17 cellular contexts compared by ENCODE assay signal in the genomic region with DNA sequence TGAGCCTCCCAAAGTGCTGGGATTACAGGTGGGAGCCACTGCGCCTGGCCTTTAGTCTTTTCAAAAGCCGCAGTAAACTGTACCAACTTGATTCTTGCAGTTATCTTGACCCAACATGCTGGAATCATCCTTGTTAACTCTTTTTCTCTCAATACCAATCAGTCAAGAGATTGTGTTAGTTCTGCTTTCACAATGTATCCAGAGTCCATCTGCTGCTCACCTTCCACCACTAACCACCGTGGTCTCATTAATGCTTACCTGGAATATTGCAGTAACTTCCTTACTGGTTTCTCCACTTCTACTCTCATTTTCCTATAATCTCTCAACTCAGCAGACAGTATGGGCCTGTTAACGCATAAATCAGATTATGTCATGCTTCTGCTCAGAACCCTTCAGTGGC.
DNase-seq lines count a peak whose midpoint lies in the region; ATAC-seq and TF ChIP-seq lines count a peak whose summit lies in the region.
"Had no signal": no experiment of that assay in that cellular context is flagged by ENCODE, and none has a peak within 500 bp of the region (broad histone marks: within the 10 kb centered on the region; RNA-seq: fewer than 3 reads in every experiment).

No MANE protein-coding gene starts in this region.

- no peaks in the 10 kb centered on the region for H4K20me1 ChIP-seq in H9 (ENCODE audit: control insufficient read depth, insufficient read depth, insufficient read length)
- no peaks in the 10 kb centered on the region for H4K20me1 ChIP-seq in PC-9 (ENCODE audit: insufficient read depth)

- no peak overlapping the region for H3K18ac ChIP-seq in H9 (ENCODE audit: insufficient read length, low read depth, low read length)

- H2BK120ac ChIP-seq in H9 (ENCODE audit: low read depth, low read length, poor library complexity, severe bottlenecking), result no peak overlapping the region

- peaks cover 6% of the 10 kb centered on the region for H3F3A ChIP-seq in PC-9 (ENCODE audit: insufficient read depth, low read depth)

- DNase-seq in Calu3 (no peak), H9 (no peak), endothelial cell (ENCODE audit: low spot score) (no peak), memory B cell (ENCODE audit: low spot score in 2 of 2) (no peak), retina (no peak), PC-9 (no peak)
- DNase-seq in stimulated activated effector memory CD8-positive, alpha-beta T cell treated with anti-CD3 and anti-CD28 coated beads, Interleukin-12 subunit alpha, Interleukin-12 subunit beta, amount 100 ng/mL, for 72 hours (ENCODE audit: low spot score in 2 of 2), result no peak
- DNase-seq: BE2C; CD8-positive, alpha-beta memory T cell; DMS53; KG1 had no signal

- H3K36me3 ChIP-seq in PC-9 (ENCODE audit: low read depth), result peaks cover 41% of the 10 kb centered on the region

- H2AFZ ChIP-seq in H9 (ENCODE audit: low read length) (no peak overlapping the region), PC-9 (no peak overlapping the region)

- no peaks in the 10 kb centered on the region for H3K9me2 ChIP-seq in PC-9 (ENCODE audit: insufficient read depth)

- H3K27ac ChIP-seq in H9 (ENCODE audit: insufficient read length, low read depth, low read length), result no peak overlapping the region
- H3K27ac ChIP-seq in PC-9, result no peak overlapping the region
- H3K27ac ChIP-seq: C4-2B had no signal

- no peak overlapping the region for H4K8ac ChIP-seq in H9 (replicated peaks; ENCODE audit: insufficient read length, low read depth, low read length)

- H3K23ac ChIP-seq in H9 (ENCODE audit: insufficient read length, low read depth, low read length), result no peak overlapping the region

- H3T11ph ChIP-seq in H9 (ENCODE audit: low read length), result no peak overlapping the region

- intact Hi-C loops in Calu3 (cut with micrococcal nuclease; ENCODE audit: unreplicated experiment) (no loop called here), PC-9 (cut with micrococcal nuclease; ENCODE audit: unreplicated experiment) (no loop called here)

- no peaks in the 10 kb centered on the region for H3K9me3 Mint-ChIP-seq in Calu3 (ENCODE audit: low read depth, unreplicated experiment)
- H3K9me3 Mint-ChIP-seq in H9, result no peaks in the 10 kb centered on the region
- H3K9me3 Mint-ChIP-seq in endothelial cell (ENCODE audit: unreplicated experiment), result no peaks in the 10 kb centered on the region
- no peaks in the 10 kb centered on the region for H3K9me3 Mint-ChIP-seq in memory B cell
- no peaks in the 10 kb centered on the region for H3K9me3 Mint-ChIP-seq in stimulated activated effector memory CD8-positive, alpha-beta T cell treated with anti-CD3 and anti-CD28 coated beads, Interleukin-12 subunit alpha, Interleukin-12 subunit beta, amount 100 ng/mL, for 72 hours
- H3K9me3 Mint-ChIP-seq: CD8-positive, alpha-beta memory T cell; IgD-negative memory B cell had no signal

- H2BK5ac ChIP-seq in H9 (ENCODE audit: insufficient read length, low read length), result no peak overlapping the region

- H3K56ac ChIP-seq in H9 (ENCODE audit: insufficient read length, low read depth, low read length), result no peak overlapping the region

- no peaks in the 10 kb centered on the region for H3K9me3 ChIP-seq in H9 (ENCODE audit: control insufficient read depth, low read depth, low read length)
- no peaks in the 10 kb centered on the region for H3K9me3 ChIP-seq in PC-9 (ENCODE audit: insufficient read depth, low read depth)
- H3K9me3 ChIP-seq: A549, BE2C, Caco-2 had no signal

- H3K4me1 ChIP-seq in H9 (ENCODE audit: insufficient read depth, low read length) (peaks cover 4% of the 10 kb centered on the region), PC-9 (replicated peaks; ENCODE audit: insufficient read depth) (no peaks in the 10 kb centered on the region)
- H3K4me1 ChIP-seq: BE2C had no signal

- CTCF ChIA-PET in Calu3 (lab: Charles Lee), result interaction anchor here (0.6 to 1.0 kb wide), 3 partner anchors 8 to 254 kb away, joined by 3 read pairs; no protein-coding TSS in a partner anchor
- CTCF ChIA-PET in PC-9 (lab: Charles Lee), result no interaction called here

- H3K27me3 Mint-ChIP-seq in Calu3 (ENCODE audit: unreplicated experiment), result no peaks in the 10 kb centered on the region
- no peaks in the 10 kb centered on the region for H3K27me3 Mint-ChIP-seq in H9 (ENCODE audit: low read depth)
- peaks cover 5% of the 10 kb centered on the region for H3K27me3 Mint-ChIP-seq in endothelial cell (ENCODE audit: unreplicated experiment)
- H3K27me3 Mint-ChIP-seq in memory B cell, result no peaks in the 10 kb centered on the region
- H3K27me3 Mint-ChIP-seq: CD8-positive, alpha-beta memory T cell; IgD-negative memory B cell had no signal

- H2BK15ac ChIP-seq in H9 (ENCODE audit: low read depth, low read length), result no peak overlapping the region

- POLR2A ChIA-PET in PC-9 (lab: Charles Lee; ENCODE audit: unreplicated experiment), result no interaction called here

- no peak overlapping the region for H3K4ac ChIP-seq in H9 (ENCODE audit: low read depth, low read length)

- no peak overlapping the region for H2BK20ac ChIP-seq in H9 (ENCODE audit: low read depth, low read length, poor library complexity, severe bottlenecking)

- H3K27me3 ChIP-seq in H9 (ENCODE audit: insufficient read depth, low read length) (no peaks in the 10 kb centered on the region), PC-9 (ENCODE audit: insufficient read depth, low read depth) (no peaks in the 10 kb centered on the region)
- H3K27me3 ChIP-seq: BE2C had no signal

- no peak overlapping the region for H4K5ac ChIP-seq in H9 (ENCODE audit: insufficient read length, low read depth, low read length)

- no CpG with 5 or more reads among the region's 4 CpGs for WGBS in H9 (ENCODE audit: extremely low coverage, insufficient read length, low lambda C conversion rate)

- H3K4me2 ChIP-seq in H9 (ENCODE audit: insufficient read depth, insufficient read length, low read length), result no peak overlapping the region
- H3K4me2 ChIP-seq in PC-9, result no peak overlapping the region
- H3K4me2 ChIP-seq: A549 had no signal

- H4K91ac ChIP-seq in H9 (ENCODE audit: insufficient read length, low read depth, low read length), result no peak overlapping the region

- no peaks in the 10 kb centered on the region for H3K23me2 ChIP-seq in H9 (ENCODE audit: insufficient read length, low read depth, low read length, poor library complexity, severe bottlenecking)

- TF ChIP-seq CTCF in Calu3 (IDR thresholded peaks at IDR 0.05; ENCODE audit: unreplicated experiment), result no peak
- TF ChIP-seq CTCF in H9 (conservative IDR thresholded peaks at IDR 0.05), result no peak
- TF ChIP-seq CTCF in endothelial cell (IDR thresholded peaks at IDR 0.05; ENCODE audit: unreplicated experiment), result no peak
- TF ChIP-seq CTCF in PC-9 (conservative IDR thresholded peaks at IDR 0.05), result no peak

- H3K9ac ChIP-seq in H9 (ENCODE audit: extremely low read depth, insufficient read length, low read length), result no peak overlapping the region

- H3K4me1 Mint-ChIP-seq in Calu3 (ENCODE audit: low read depth, unreplicated experiment) (peaks cover 19% of the 10 kb centered on the region), H9 (peaks cover 0 to 5% of the 10 kb centered on the region in 2 experiments; a peak in 2 of 4 replicates), endothelial cell (ENCODE audit: unreplicated experiment) (peaks cover 13% of the 10 kb centered on the region), memory B cell (peaks cover 5% of the 10 kb centered on the region)
- no peaks in the 10 kb centered on the region for H3K4me1 Mint-ChIP-seq in stimulated activated effector memory CD8-positive, alpha-beta T cell treated with anti-CD3 and anti-CD28 coated beads, Interleukin-12 subunit alpha, Interleukin-12 subunit beta, amount 100 ng/mL, for 72 hours
- H3K4me1 Mint-ChIP-seq: IgD-negative memory B cell had no signal

- no peaks in the 10 kb centered on the region for H3K79me2 ChIP-seq in H9 (ENCODE audit: insufficient read depth, low read length)
- no peaks in the 10 kb centered on the region for H3K79me2 ChIP-seq in PC-9 (ENCODE audit: low read depth)

- H3K36me3 Mint-ChIP-seq in Calu3 (ENCODE audit: insufficient read depth, unreplicated experiment), result peaks cover 74% of the 10 kb centered on the region
- peaks cover 13 to 69% (median 48%) of the 10 kb centered on the region in 3 experiments; a peak in 6 of 7 replicates for H3K36me3 Mint-ChIP-seq in H9 (ENCODE audit: insufficient read depth in 1 of 3, low read depth in 3 of 3)
- peaks cover 28% of the 10 kb centered on the region for H3K36me3 Mint-ChIP-seq in endothelial cell (ENCODE audit: low read depth, unreplicated experiment)
- H3K36me3 Mint-ChIP-seq in memory B cell, result peaks cover 35% of the 10 kb centered on the region
- H3K36me3 Mint-ChIP-seq in stimulated activated effector memory CD8-positive, alpha-beta T cell treated with anti-CD3 and anti-CD28 coated beads, Interleukin-12 subunit alpha, Interleukin-12 subunit beta, amount 100 ng/mL, for 72 hours, result peaks cover 90% of the 10 kb centered on the region

- H3K4me3 Mint-ChIP-seq in Calu3 (ENCODE audit: low read depth, unreplicated experiment) (no peak overlapping the region), H9 (no peak overlapping the region), endothelial cell (ENCODE audit: unreplicated experiment) (peak overlapping the region; percentile 32), memory B cell (no peak overlapping the region)
- no peak overlapping the region for H3K4me3 Mint-ChIP-seq in stimulated activated effector memory CD8-positive, alpha-beta T cell treated with anti-CD3 and anti-CD28 coated beads, Interleukin-12 subunit alpha, Interleukin-12 subunit beta, amount 100 ng/mL, for 72 hours
- H3K4me3 Mint-ChIP-seq: CD8-positive, alpha-beta memory T cell; IgD-negative memory B cell had no signal

- no peak overlapping the region for H3K14ac ChIP-seq in H9 (ENCODE audit: insufficient read depth, low read length)

- BruUV-seq in Calu3 (replicated peaks; lab: Mats Ljungman, UMichigan) (no TSS peak), PC-9 (replicated peaks; lab: Mats Ljungman, UMichigan) (no TSS peak)

- H3K4me3 ChIP-seq in PC-9, result no peak overlapping the region
- H3K4me3 ChIP-seq: A549, GM12878 had no signal

- ATAC-seq in memory B cell (ENCODE audit: low read depth) (no peak), GM21515 (IDR thresholded peaks at IDR 0.05; ENCODE audit: unreplicated experiment) (no peak)
- ATAC-seq in stimulated activated effector memory CD8-positive, alpha-beta T cell treated with anti-CD3 and anti-CD28 coated beads, Interleukin-12 subunit alpha, Interleukin-12 subunit beta, amount 100 ng/mL, for 72 hours, result no peak
- ATAC-seq: GM12878 had no signal

- no peak overlapping the region for H2BK12ac ChIP-seq in H9 (ENCODE audit: insufficient read length, low read depth, low read length)

- H3K79me1 ChIP-seq in H9 (ENCODE audit: insufficient read depth, low read depth, low read length, poor library complexity, severe bottlenecking), result no peaks in the 10 kb centered on the region

- peak overlapping the region; percentile 58 for H3K27ac Mint-ChIP-seq in Calu3 (ENCODE audit: unreplicated experiment)
- H3K27ac Mint-ChIP-seq in H9, result peak overlapping the region; percentile 27 to 74 (median 41); a peak in 5 of 7 replicates
- H3K27ac Mint-ChIP-seq in endothelial cell (ENCODE audit: unreplicated experiment), result peak overlapping the region; percentile 38
- H3K27ac Mint-ChIP-seq in memory B cell, result peak overlapping the region; percentile 7
- no peak overlapping the region for H3K27ac Mint-ChIP-seq in stimulated activated effector memory CD8-positive, alpha-beta T cell treated with anti-CD3 and anti-CD28 coated beads, Interleukin-12 subunit alpha, Interleukin-12 subunit beta, amount 100 ng/mL, for 72 hours

- H2AK5ac ChIP-seq in H9 (ENCODE audit: insufficient read length, low read length), result no peak overlapping the region
